In the genomic region with DNA sequence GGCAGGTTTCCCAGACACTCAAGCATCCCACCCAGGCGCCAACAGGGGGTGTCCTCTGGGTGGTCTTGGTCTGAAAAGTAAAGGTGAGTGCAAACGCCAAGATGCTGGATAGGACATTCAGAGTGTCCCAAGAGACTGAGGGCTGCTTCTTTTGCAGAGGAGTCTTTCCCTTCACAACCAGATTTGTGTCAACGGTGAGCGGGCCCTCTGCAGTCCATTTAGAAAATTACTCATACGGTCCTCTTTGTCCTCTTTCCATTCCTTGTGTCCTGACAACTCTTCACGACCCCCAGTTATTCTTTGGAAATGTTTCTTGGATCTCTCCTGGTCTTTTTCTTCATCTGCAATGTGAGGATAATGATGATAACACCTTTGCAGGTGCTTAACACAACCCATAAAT, we compare ENCODE assay signal across 2 cellular contexts.
TF ChIP-seq lines count a peak whose summit lies in the region.

No MANE protein-coding gene starts in this region.

TF ChIP-seq in Ishikawa, 13 proteins besides CTCF, POLR2A, EP300 and RAD21 (continued from another document):
- TF ChIP-seq, protein P1, sequence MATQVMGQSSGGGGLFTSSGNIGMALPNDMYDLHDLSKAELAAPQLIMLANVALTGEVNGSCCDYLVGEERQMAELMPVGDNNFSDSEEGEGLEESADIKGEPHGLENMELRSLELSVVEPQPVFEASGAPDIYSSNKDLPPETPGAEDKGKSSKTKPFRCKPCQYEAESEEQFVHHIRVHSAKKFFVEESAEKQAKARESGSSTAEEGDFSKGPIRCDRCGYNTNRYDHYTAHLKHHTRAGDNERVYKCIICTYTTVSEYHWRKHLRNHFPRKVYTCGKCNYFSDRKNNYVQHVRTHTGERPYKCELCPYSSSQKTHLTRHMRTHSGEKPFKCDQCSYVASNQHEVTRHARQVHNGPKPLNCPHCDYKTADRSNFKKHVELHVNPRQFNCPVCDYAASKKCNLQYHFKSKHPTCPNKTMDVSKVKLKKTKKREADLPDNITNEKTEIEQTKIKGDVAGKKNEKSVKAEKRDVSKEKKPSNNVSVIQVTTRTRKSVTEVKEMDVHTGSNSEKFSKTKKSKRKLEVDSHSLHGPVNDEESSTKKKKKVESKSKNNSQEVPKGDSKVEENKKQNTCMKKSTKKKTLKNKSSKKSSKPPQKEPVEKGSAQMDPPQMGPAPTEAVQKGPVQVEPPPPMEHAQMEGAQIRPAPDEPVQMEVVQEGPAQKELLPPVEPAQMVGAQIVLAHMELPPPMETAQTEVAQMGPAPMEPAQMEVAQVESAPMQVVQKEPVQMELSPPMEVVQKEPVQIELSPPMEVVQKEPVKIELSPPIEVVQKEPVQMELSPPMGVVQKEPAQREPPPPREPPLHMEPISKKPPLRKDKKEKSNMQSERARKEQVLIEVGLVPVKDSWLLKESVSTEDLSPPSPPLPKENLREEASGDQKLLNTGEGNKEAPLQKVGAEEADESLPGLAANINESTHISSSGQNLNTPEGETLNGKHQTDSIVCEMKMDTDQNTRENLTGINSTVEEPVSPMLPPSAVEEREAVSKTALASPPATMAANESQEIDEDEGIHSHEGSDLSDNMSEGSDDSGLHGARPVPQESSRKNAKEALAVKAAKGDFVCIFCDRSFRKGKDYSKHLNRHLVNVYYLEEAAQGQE (IDR thresholded peaks at IDR 0.05; ENCODE audit: low read depth) = no peak
- TF ChIP-seq, protein P2, sequence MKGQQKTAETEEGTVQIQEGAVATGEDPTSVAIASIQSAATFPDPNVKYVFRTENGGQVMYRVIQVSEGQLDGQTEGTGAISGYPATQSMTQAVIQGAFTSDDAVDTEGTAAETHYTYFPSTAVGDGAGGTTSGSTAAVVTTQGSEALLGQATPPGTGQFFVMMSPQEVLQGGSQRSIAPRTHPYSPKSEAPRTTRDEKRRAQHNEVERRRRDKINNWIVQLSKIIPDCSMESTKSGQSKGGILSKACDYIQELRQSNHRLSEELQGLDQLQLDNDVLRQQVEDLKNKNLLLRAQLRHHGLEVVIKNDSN (IDR thresholded peaks at IDR 0.05) = no peak
- no peak for TF ChIP-seq TCF12 (IDR thresholded peaks at IDR 0.05; ENCODE audit: low read depth)
- TF ChIP-seq, protein P3, sequence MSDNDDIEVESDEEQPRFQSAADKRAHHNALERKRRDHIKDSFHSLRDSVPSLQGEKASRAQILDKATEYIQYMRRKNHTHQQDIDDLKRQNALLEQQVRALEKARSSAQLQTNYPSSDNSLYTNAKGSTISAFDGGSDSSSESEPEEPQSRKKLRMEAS (IDR thresholded peaks at IDR 0.05) = no peak
- no peak for TF ChIP-seq CREB1 (IDR thresholded peaks at IDR 0.05; ENCODE audit: low read depth)
- TF ChIP-seq FOXM1 (IDR thresholded peaks at IDR 0.05; ENCODE audit: borderline replicate concordance, low read depth) = no peak
- no peak for TF ChIP-seq EGR1 (IDR thresholded peaks at IDR 0.05)
- TF ChIP-seq YY1 (IDR thresholded peaks at IDR 0.05; ENCODE audit: low read depth) = no peak
- no peak for TF ChIP-seq TAF1 (IDR thresholded peaks at IDR 0.05; ENCODE audit: low read depth)
- no peak for TF ChIP-seq NFIC (IDR thresholded peaks at IDR 0.05)

TF ChIP-seq in WTC11, 78 proteins besides CTCF, POLR2A, EP300 and RAD21 (continued from another document):
- no peak for TF ChIP-seq GTF2I (CRISPR knock-in tag; conservative IDR thresholded peaks at IDR 0.05)
- TF ChIP-seq JAZF1 (CRISPR knock-in tag; IDR thresholded peaks at IDR 0.05) = no peak
- TF ChIP-seq TEAD1 (CRISPR knock-in tag; IDR thresholded peaks at IDR 0.05) = no peak
- no peak for TF ChIP-seq NR2C2 (CRISPR knock-in tag; IDR thresholded peaks at IDR 0.05)
- TF ChIP-seq TCF7 (CRISPR knock-in tag; IDR thresholded peaks at IDR 0.05; ENCODE audit: low read depth) = no peak
- TF ChIP-seq, protein P4, sequence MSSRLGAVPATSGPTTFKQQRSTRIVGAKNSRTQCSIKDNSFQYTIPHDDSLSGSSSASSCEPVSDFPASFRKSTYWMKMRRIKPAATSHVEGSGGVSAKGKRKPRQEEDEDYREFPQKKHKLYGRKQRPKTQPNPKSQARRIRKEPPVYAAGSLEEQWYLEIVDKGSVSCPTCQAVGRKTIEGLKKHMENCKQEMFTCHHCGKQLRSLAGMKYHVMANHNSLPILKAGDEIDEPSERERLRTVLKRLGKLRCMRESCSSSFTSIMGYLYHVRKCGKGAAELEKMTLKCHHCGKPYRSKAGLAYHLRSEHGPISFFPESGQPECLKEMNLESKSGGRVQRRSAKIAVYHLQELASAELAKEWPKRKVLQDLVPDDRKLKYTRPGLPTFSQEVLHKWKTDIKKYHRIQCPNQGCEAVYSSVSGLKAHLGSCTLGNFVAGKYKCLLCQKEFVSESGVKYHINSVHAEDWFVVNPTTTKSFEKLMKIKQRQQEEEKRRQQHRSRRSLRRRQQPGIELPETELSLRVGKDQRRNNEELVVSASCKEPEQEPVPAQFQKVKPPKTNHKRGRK (CRISPR knock-in tag; IDR thresholded peaks at IDR 0.05; ENCODE audit: borderline replicate concordance) = no peak
- TF ChIP-seq ZNF232 (CRISPR knock-in tag; IDR thresholded peaks at IDR 0.05) = no peak
- TF ChIP-seq ZNF121 (CRISPR knock-in tag; IDR thresholded peaks at IDR 0.05) = no peak
- TF ChIP-seq CREM (CRISPR knock-in tag; IDR thresholded peaks at IDR 0.05) = no peak
- no peak for TF ChIP-seq RELA (CRISPR knock-in tag; IDR thresholded peaks at IDR 0.05; ENCODE audit: borderline replicate concordance)
- TF ChIP-seq, protein P5, sequence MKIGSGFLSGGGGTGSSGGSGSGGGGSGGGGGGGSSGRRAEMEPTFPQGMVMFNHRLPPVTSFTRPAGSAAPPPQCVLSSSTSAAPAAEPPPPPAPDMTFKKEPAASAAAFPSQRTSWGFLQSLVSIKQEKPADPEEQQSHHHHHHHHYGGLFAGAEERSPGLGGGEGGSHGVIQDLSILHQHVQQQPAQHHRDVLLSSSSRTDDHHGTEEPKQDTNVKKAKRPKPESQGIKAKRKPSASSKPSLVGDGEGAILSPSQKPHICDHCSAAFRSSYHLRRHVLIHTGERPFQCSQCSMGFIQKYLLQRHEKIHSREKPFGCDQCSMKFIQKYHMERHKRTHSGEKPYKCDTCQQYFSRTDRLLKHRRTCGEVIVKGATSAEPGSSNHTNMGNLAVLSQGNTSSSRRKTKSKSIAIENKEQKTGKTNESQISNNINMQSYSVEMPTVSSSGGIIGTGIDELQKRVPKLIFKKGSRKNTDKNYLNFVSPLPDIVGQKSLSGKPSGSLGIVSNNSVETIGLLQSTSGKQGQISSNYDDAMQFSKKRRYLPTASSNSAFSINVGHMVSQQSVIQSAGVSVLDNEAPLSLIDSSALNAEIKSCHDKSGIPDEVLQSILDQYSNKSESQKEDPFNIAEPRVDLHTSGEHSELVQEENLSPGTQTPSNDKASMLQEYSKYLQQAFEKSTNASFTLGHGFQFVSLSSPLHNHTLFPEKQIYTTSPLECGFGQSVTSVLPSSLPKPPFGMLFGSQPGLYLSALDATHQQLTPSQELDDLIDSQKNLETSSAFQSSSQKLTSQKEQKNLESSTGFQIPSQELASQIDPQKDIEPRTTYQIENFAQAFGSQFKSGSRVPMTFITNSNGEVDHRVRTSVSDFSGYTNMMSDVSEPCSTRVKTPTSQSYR (CRISPR knock-in tag; IDR thresholded peaks at IDR 0.05) = no peak
- no peak for TF ChIP-seq GABPB1 (CRISPR knock-in tag; IDR thresholded peaks at IDR 0.05)
- no peak for TF ChIP-seq CREB1 (CRISPR knock-in tag; IDR thresholded peaks at IDR 0.05)
- no peak for TF ChIP-seq ETV6 (CRISPR knock-in tag; IDR thresholded peaks at IDR 0.05)
